12 cellular contexts compared by ENCODE assay signal in the genomic region with DNA sequence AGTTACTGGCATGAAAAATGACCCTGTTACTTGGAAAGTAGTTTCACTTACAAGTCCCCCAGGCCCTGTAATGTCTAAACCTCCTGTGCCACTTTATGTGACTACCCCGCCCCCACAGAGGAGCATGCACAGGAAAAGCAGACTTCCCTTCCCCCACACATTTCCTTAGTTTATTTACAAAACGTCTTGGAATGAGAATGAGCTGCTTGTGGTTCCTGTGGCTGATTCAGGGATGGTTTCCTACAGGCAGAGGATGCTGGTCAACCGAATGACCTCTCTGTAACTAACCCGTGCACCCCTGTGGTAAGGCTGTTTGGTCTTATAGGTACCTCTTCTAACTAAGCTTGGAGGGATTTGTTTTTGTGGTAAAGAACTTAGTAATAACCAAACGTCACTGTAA. TPM values are rescaled to one million over a fixed set of nuclear protein-coding genes. Genes with fewer than 3 reads are reported as not detected.
DNase-seq lines count a peak whose midpoint lies in the region; ATAC-seq, FAIRE-seq and TF ChIP-seq lines count a peak whose summit lies in the region.
"Had no signal": no experiment of that assay in that cellular context is flagged by ENCODE, and none has a peak within 500 bp of the region (broad histone marks: within the 10 kb centered on the region; RNA-seq: fewer than 3 reads in every experiment).

No MANE protein-coding gene starts in this region.

- TF ChIP-seq CTCF in cardiac muscle cell (IDR thresholded peaks at IDR 0.05; ENCODE audit: low read depth, low read length) (no peak), WTC11 (IDR thresholded peaks at IDR 0.05) (no peak)

- peaks cover 14% of the 10 kb centered on the region for H3K36me3 ChIP-seq in cardiac muscle cell
- no peaks in the 10 kb centered on the region for H3K36me3 ChIP-seq in naive thymus-derived CD4-positive, alpha-beta T cell (ENCODE audit: control insufficient read depth in 2 of 3, insufficient read depth in 3 of 3, low read length in 3 of 3)
- H3K36me3 ChIP-seq in HAP-1 (replicated peaks) = no peaks in the 10 kb centered on the region
- H3K36me3 ChIP-seq: upper lobe of right lung had no signal

- no peaks in the 10 kb centered on the region for H3K27me3 ChIP-seq in cardiac muscle cell
- no peaks in the 10 kb centered on the region for H3K27me3 ChIP-seq in naive thymus-derived CD4-positive, alpha-beta T cell (ENCODE audit: control insufficient read depth in 2 of 2, insufficient read depth in 2 of 2, low read length in 2 of 2)
- no peaks in the 10 kb centered on the region for H3K27me3 ChIP-seq in HAP-1 (ENCODE audit: low read depth)
- H3K27me3 ChIP-seq: upper lobe of right lung had no signal

- no peaks in the 10 kb centered on the region for H3K4me1 ChIP-seq in cardiac muscle cell (ENCODE audit: low read depth)
- H3K4me1 ChIP-seq in naive thymus-derived CD4-positive, alpha-beta T cell (ENCODE audit: control insufficient read depth in 2 of 2, insufficient read depth in 2 of 2, low read length in 2 of 2) = no peaks in the 10 kb centered on the region
- H3K4me1 ChIP-seq in HAP-1 = no peaks in the 10 kb centered on the region

- H3K4me3 Mint-ChIP-seq in WTC11 = no peak overlapping the region
- H3K4me3 Mint-ChIP-seq in naive thymus-derived CD4-positive, alpha-beta T cell = no peak overlapping the region

- H3K9me3 ChIP-seq in cardiac muscle cell (ENCODE audit: low read depth) = no peaks in the 10 kb centered on the region
- no peaks in the 10 kb centered on the region for H3K9me3 ChIP-seq in naive thymus-derived CD4-positive, alpha-beta T cell (ENCODE audit: control insufficient read depth in 2 of 3, low read length in 3 of 3)
- H3K9me3 ChIP-seq in HAP-1 = no peaks in the 10 kb centered on the region
- H3K9me3 ChIP-seq: upper lobe of right lung had no signal

- H3K27ac Mint-ChIP-seq in WTC11 = no peak overlapping the region
- H3K27ac Mint-ChIP-seq in naive thymus-derived CD4-positive, alpha-beta T cell = no peak overlapping the region

- DNase-seq in cardiac muscle cell (ENCODE audit: low read depth in 1 of 2, low spot score in 1 of 2) (peak; percentile 3 to 85), left ventricle myocardium superior (no peak), WTC11 (ENCODE audit: low spot score) (peak; percentile 12), iPS-NIHi7 (ENCODE audit: extremely low spot score) (peak; percentile 38), urothelium cell line (ENCODE audit: low spot score) (peak; percentile 66), HAP-1 (ENCODE audit: low spot score in 2 of 2) (no peak)
- DNase-seq in naive thymus-derived CD4-positive, alpha-beta T cell = no peak
- DNase-seq in activated CD4-positive, alpha-beta T cell treated with anti-CD3 and anti-CD28 coated beads, Interleukin-2, amount 50 U/mL, for 4 hours = no peak
- DNase-seq: activated naive CD4-positive, alpha-beta T cell; MV-4-11; upper lobe of right lung had no signal

- H3K27me3 Mint-ChIP-seq in WTC11 (ENCODE audit: low read depth) = no peaks in the 10 kb centered on the region
- H3K27me3 Mint-ChIP-seq in naive thymus-derived CD4-positive, alpha-beta T cell = peaks cover 15 to 57% (median 20%) of the 10 kb centered on the region in 5 donors

- ATAC-seq in left ventricle myocardium superior = no peak
- peak; percentile 86 for ATAC-seq in WTC11
- no peak for ATAC-seq in naive thymus-derived CD4-positive, alpha-beta T cell
- ATAC-seq: upper lobe of right lung had no signal

- POLR2A ChIA-PET in WTC11 (lab: Charles Lee) = no interaction called here
- POLR2A ChIA-PET in naive thymus-derived CD4-positive, alpha-beta T cell (lab: Charles Lee) = no interaction called here

- no peak overlapping the region for H3K27ac ChIP-seq in cardiac muscle cell
- H3K27ac ChIP-seq in naive thymus-derived CD4-positive, alpha-beta T cell (ENCODE audit: low read depth, low read length) = no peak overlapping the region
- H3K27ac ChIP-seq: upper lobe of right lung had no signal

- intact Hi-C loops in left ventricle myocardium superior (cut with micrococcal nuclease) = no loop called here
- intact Hi-C loops in naive thymus-derived CD4-positive, alpha-beta T cell (cut with micrococcal nuclease) = no loop called here

- in situ Hi-C loops in HAP-1 (cut with MboI; ENCODE audit: low sequenced_read_pairs) = no loop called here

- CTCF ChIA-PET in WTC11 (lab: Charles Lee) = interaction anchor here (1.1 kb wide), 2 partner anchors 40 to 120 kb away, joined by 5 read pairs; partner anchors contain the start of gene RNF146
- CTCF ChIA-PET in naive thymus-derived CD4-positive, alpha-beta T cell (lab: Charles Lee) = no interaction called here

- no peak overlapping the region for H3K4me3 ChIP-seq in cardiac muscle cell
- no peak overlapping the region for H3K4me3 ChIP-seq in naive thymus-derived CD4-positive, alpha-beta T cell (ENCODE audit: low read length)
- H3K4me3 ChIP-seq in HAP-1 = no peak overlapping the region
- H3K4me3 ChIP-seq: upper lobe of right lung had no signal

- peaks cover 38% of the 10 kb centered on the region for H3K4me1 Mint-ChIP-seq in WTC11
- H3K4me1 Mint-ChIP-seq in naive thymus-derived CD4-positive, alpha-beta T cell = no peaks in the 10 kb centered on the region

- no peaks in the 10 kb centered on the region for H3K9me3 Mint-ChIP-seq in WTC11
- peaks cover 0 to 1% (median 0%) of the 10 kb centered on the region in 11 donors for H3K9me3 Mint-ChIP-seq in naive thymus-derived CD4-positive, alpha-beta T cell

- FAIRE-seq in urothelium cell line (lab: Jason Lieb, UNC) = no peak

- no peaks in the 10 kb centered on the region for H3K36me3 Mint-ChIP-seq in WTC11
- H3K36me3 Mint-ChIP-seq in naive thymus-derived CD4-positive, alpha-beta T cell = no peaks in the 10 kb centered on the region

TF ChIP-seq in WTC11, 78 proteins besides CTCF, POLR2A, EP300 and RAD21 (continues in another document):
- TF ChIP-seq, protein P1, sequence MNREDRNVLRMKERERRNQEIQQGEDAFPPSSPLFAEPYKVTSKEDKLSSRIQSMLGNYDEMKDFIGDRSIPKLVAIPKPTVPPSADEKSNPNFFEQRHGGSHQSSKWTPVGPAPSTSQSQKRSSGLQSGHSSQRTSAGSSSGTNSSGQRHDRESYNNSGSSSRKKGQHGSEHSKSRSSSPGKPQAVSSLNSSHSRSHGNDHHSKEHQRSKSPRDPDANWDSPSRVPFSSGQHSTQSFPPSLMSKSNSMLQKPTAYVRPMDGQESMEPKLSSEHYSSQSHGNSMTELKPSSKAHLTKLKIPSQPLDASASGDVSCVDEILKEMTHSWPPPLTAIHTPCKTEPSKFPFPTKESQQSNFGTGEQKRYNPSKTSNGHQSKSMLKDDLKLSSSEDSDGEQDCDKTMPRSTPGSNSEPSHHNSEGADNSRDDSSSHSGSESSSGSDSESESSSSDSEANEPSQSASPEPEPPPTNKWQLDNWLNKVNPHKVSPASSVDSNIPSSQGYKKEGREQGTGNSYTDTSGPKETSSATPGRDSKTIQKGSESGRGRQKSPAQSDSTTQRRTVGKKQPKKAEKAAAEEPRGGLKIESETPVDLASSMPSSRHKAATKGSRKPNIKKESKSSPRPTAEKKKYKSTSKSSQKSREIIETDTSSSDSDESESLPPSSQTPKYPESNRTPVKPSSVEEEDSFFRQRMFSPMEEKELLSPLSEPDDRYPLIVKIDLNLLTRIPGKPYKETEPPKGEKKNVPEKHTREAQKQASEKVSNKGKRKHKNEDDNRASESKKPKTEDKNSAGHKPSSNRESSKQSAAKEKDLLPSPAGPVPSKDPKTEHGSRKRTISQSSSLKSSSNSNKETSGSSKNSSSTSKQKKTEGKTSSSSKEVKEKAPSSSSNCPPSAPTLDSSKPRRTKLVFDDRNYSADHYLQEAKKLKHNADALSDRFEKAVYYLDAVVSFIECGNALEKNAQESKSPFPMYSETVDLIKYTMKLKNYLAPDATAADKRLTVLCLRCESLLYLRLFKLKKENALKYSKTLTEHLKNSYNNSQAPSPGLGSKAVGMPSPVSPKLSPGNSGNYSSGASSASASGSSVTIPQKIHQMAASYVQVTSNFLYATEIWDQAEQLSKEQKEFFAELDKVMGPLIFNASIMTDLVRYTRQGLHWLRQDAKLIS (CRISPR knock-in tag; IDR thresholded peaks at IDR 0.05; ENCODE audit: borderline replicate concordance) = peak; percentile 59; the same call in 1 of the 2 replicates
- TF ChIP-seq ZNF423 (CRISPR knock-in tag; IDR thresholded peaks at IDR 0.05) = no peak
- no peak for TF ChIP-seq USF1 (CRISPR knock-in tag; IDR thresholded peaks at IDR 0.05)
- peak; percentile 67; the same call in 1 of the 2 replicates for TF ChIP-seq FOXK1 (CRISPR knock-in tag; IDR thresholded peaks at IDR 0.05)
- TF ChIP-seq TEAD1 (CRISPR knock-in tag; IDR thresholded peaks at IDR 0.05) = peak; percentile 63; the same call in 1 of the 2 replicates
- TF ChIP-seq ETV6 (CRISPR knock-in tag; IDR thresholded peaks at IDR 0.05) = peak; percentile 72; the same call in 1 of the 2 replicates
- no peak for TF ChIP-seq TCF7 (CRISPR knock-in tag; IDR thresholded peaks at IDR 0.05; ENCODE audit: low read depth)

RNA-seq across cellular contexts. Expression of gene RSPO3, which starts 28.5 kb away (rescaled TPM):
- total RNA-seq in cardiac muscle cell (53.9 and 88.0 TPM in 2 replicates), left ventricle myocardium superior (0.57 TPM), WTC11 (2021) (0.14 TPM in 1 of 3 replicates, not detected in the others)
- 170 and 280 TPM in 2 replicates for polyA plus RNA-seq in cardiac muscle cell
- total RNA-seq in naive thymus-derived CD4-positive, alpha-beta T cell = not detected
- not detected for polyA plus RNA-seq in naive thymus-derived CD4-positive, alpha-beta T cell
- total RNA-seq: mononuclear cell had no signal

Comparison
In these comparisons a context has a peak if more than half of its experiments do, and no peak if none do; other contexts are left out.
1. DNase-seq: peak in cardiac muscle cell (2 of 2), WTC11 (single experiment), iPS-NIHi7 (single experiment) and urothelium cell line (single experiment); none in left ventricle myocardium superior (single experiment), naive thymus-derived CD4-positive, alpha-beta T cell (0 of 9), activated CD4-positive, alpha-beta T cell treated with anti-CD3 and anti-CD28 coated beads, Interleukin-2, amount 50 U/mL, for 4 hours (0 of 2) and HAP-1 (0 of 2).
2. RNA of gene RSPO3, which starts 28.5 kb away (total RNA-seq): 53.9 to 88.0 TPM in cardiac muscle cell; 0.57 TPM in left ventricle myocardium superior (single experiment), 0.14 TPM in WTC11 and not detected in naive thymus-derived CD4-positive, alpha-beta T cell; every median in the first group is over 10 times any median in the second.